In the genomic region with DNA sequence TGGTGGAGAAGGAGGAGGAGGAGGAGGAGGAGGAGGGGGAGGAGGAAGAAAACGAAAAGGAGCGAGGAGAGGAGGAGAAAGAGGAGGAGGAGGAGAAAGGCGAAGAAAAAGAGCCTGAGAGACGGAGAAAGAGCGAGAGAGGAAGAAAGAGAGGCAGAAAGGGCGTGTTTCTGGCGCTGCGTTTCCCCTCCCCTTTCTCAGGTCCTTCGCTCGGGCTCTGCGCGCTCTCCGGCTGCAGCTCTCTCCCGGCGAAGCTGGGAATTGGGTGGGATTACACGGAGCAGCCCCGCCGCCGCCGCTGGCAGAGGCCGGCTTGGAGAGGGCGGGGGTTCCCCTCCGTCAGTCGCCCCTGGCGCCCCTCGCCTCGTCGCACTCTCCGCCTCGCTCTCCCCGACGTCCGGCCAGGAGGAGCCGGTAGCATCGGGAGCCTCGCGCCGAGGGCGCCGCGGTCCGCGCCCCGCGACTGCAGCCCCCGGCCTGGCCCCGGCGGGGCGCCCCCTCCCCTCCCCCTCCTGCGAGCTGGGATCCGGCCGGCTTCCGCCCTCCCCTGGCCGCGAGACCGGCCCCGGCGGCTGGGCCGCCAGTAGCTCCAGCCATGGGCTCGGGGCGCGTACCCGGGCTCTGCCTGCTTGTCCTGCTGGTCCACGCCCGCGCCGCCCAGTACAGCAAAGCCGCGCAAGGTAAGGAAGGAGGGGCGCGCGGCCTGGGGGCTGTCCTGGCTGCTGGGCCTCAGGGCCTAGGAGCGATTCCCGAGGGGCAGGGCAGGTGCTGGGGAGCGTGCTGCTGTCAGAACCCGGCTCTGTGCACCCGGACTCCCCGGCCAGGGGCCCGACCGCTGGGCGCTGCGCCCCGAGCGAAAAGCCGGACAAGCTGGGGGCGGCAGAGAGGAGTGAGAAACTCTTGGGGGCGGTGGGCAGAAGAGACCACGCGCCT, we compare ENCODE assay signal across 1 cellular context.
TF ChIP-seq lines count a peak whose summit lies in the region.

Gene SCUBE3, plus strand, starts transcription at position 133 of the 933 bp plus-strand sequence. Its CDS starts 463 bp downstream, at position 596.

TF ChIP-seq in IMR-90, 13 proteins besides CTCF, POLR2A, EP300 and RAD21:
- TF ChIP-seq FOS (IDR thresholded peaks at IDR 0.05; ENCODE audit: low read depth, low read length) (no peak), CHD1 (IDR thresholded peaks at IDR 0.05; ENCODE audit: low read depth, low read length) (no peak), RFX5 (IDR thresholded peaks at IDR 0.05; ENCODE audit: low read depth, low read length) (no peak), ELK1 (IDR thresholded peaks at IDR 0.05; ENCODE audit: borderline replicate concordance, low read depth, low read length) (no peak), MAFK (IDR thresholded peaks at IDR 0.05; ENCODE audit: low read depth, low read length) (no peak), NFE2L2 (IDR thresholded peaks at IDR 0.05; ENCODE audit: low read depth, low read length) (no peak), RCOR1 (IDR thresholded peaks at IDR 0.05; ENCODE audit: insufficient replicate concordance, low read length) (no peak), MXI1 (IDR thresholded peaks at IDR 0.05; ENCODE audit: borderline replicate concordance, low read depth, low read length) (no peak), SMC3 (IDR thresholded peaks at IDR 0.05; ENCODE audit: low read depth, low read length) (no peak), BHLHE40 (IDR thresholded peaks at IDR 0.05; ENCODE audit: low read depth, low read length) (no peak), MAZ (IDR thresholded peaks at IDR 0.05; ENCODE audit: borderline replicate concordance, low read depth, low read length) (no peak; the same call in 1 of the 2 replicates)
TF ChIP-seq in IMR-90: peak in this region for 0.
